ENCODE assay signal across 32 cellular contexts in genomic region chr13:90039516-90039915, GRCh38.
"Had no signal": no experiment of that assay in that cellular context is flagged by ENCODE, and none has a peak within 500 bp of the region (broad histone marks: within the 10 kb centered on the region; RNA-seq: fewer than 3 reads in every experiment).

No MANE protein-coding gene starts in this region.

- ATAC-seq: activated CD8-positive, alpha-beta T cell treated with anti-CD3 and anti-CD28 coated beads for 36 hours; activated naive CD4-positive, alpha-beta T cell treated with anti-CD3 and anti-CD28 coated beads, Interleukin-2, amount 50 U/mL, for 72 hours; activated T-cell treated with anti-CD3 and anti-CD28 coated beads, Interleukin-2, amount 50 U/mL, for 4 hours; activated T-cell treated with anti-CD3 and anti-CD28 coated beads, Interleukin-2, amount 50 U/mL, for 72 hours; activated T-helper 17 cell treated with anti-CD3 and anti-CD28 coated beads, Interleukin-2, amount 50 U/mL, for 72 hours; body of pancreas; T-helper 17 cell had no signal

- H3K36me3 ChIP-seq: adrenal gland, brain microvascular endothelial cell, breast epithelium had no signal

- FAIRE-seq: astrocyte, TTC549 had no signal

- H3K9me3 ChIP-seq: adrenal gland, body of pancreas, breast epithelium had no signal

- H3K4me3 ChIP-seq: adrenal gland, body of pancreas, breast epithelium had no signal

- DNase-seq: activated B cell treated with CpG ODN at 0.5 μM for 24 hours; activated CD4-positive, alpha-beta memory T cell treated with anti-CD3 and anti-CD28 coated beads for 36 hours; activated CD4-positive, alpha-beta T cell treated with anti-CD3 and anti-CD28 coated beads for 4 hours; activated CD4-positive, alpha-beta T cell treated with anti-CD3 and anti-CD28 coated beads, Interleukin-2, amount 10 ng/mL, durations not matched to agents 24 days and 14 days; activated CD4-positive, alpha-beta T cell treated with anti-CD3 and anti-CD28 coated beads, Interleukin-2, amount 50 U/mL, for 1 hour; activated CD4-positive, alpha-beta T cell treated with anti-CD3 and anti-CD28 coated beads, Interleukin-2, amount 50 U/mL, for 4 hours; activated CD4-positive, CD25-positive, alpha-beta regulatory T cell treated with anti-CD3 and anti-CD28 coated beads, Interleukin-2, amount 50 U/mL, for 72 hours; activated CD8-positive, alpha-beta memory T cell treated with anti-CD3 and anti-CD28 coated beads, Interleukin-2, amount 50 U/mL, for 4 hours; activated CD8-positive, alpha-beta T cell treated with anti-CD3 and anti-CD28 coated beads for 36 hours; activated effector memory CD4-positive, alpha-beta T cell treated with anti-CD3 and anti-CD28 coated beads, Interleukin-2, amount 50 U/mL, for 16 hours; activated gamma-delta T cell treated with Interleukin-2 at 50 U/mL for 16 hours; activated naive CD4-positive, alpha-beta T cell; activated naive CD4-positive, alpha-beta T cell treated with anti-CD3 and anti-CD28 coated beads for 36 hours; activated naive CD4-positive, alpha-beta T cell treated with anti-CD3 and anti-CD28 coated beads, Interleukin-2, amount 50 U/mL, for 16 hours; activated naive CD8-positive, alpha-beta T cell treated with anti-CD3 and anti-CD28 coated beads for 36 hours; activated T-cell treated with anti-CD3 and anti-CD28 coated beads for 4 hours; activated T-cell treated with anti-CD3 and anti-CD28 coated beads, Interleukin-2, amount 50 U/mL, for 1 hour; activated T-cell treated with anti-CD3 and anti-CD28 coated beads, Interleukin-2, amount 50 U/mL, for 4 hours; activated T-cell treated with anti-CD3 and anti-CD28 coated beads, Interleukin-2, amount 50 U/mL, for 72 hours; adrenal gland; amniotic stem cell; aorta; body of pancreas; brain microvascular endothelial cell; central memory CD4-positive, alpha-beta T cell; T-helper 17 cell had no signal

- H3K4me1 ChIP-seq: adrenal gland, body of pancreas, breast epithelium had no signal

- H3K27ac ChIP-seq: adrenal gland, body of pancreas, brain microvascular endothelial cell, breast epithelium, VCaP had no signal

- H3K27me3 ChIP-seq: adrenal gland, body of pancreas, brain microvascular endothelial cell, breast epithelium had no signal
